In genomic region chr12:112381421-112381897, GRCh38 we compare ENCODE assay signal across 8 cellular contexts. TPM values are rescaled to one million over a fixed set of nuclear protein-coding genes. Genes with fewer than 3 reads are reported as not detected.
DNase-seq lines count a peak whose midpoint lies in the region; ATAC-seq and TF ChIP-seq lines count a peak whose summit lies in the region.

No MANE protein-coding gene starts in this region.

- no peaks in the 10 kb centered on the region for H3K27me3 Mint-ChIP-seq in endodermal cell (ENCODE audit: insufficient read depth)

- DNase-seq in Daoy (ENCODE audit: low read depth): peak; percentile 16
- DNase-seq in HPDE6-E6E7 (ENCODE audit: extremely low spot score): peak; percentile 9
- peak; percentile 59 for DNase-seq in activated CD4-positive, CD25-positive, alpha-beta regulatory T cell treated with anti-CD3 and anti-CD28 coated beads, Interleukin-2, amount 50 U/mL, for 72 hours
- peak; percentile 83 for DNase-seq in endodermal cell
- DNase-seq in myocyte (ENCODE audit: low read depth): peak; percentile 79
- no peak for DNase-seq in NCI-H1694 treated with DMSO at 0.1 percent for 48 hours (lab: John Stamatoyannopoulos, UW)

- 0 to 1% methylated on average over 1 to 35 of the region's 35 CpGs for WGBS in endodermal cell (ENCODE audit: insufficient coverage in 1 of 2, insufficient read length in 1 of 2), 2 experiments
- WGBS in urinary bladder: 16% methylated on average over 35 of the region's 35 CpGs

- H3K4me3 Mint-ChIP-seq in endodermal cell: peak overlapping the region; percentile 91

- peak; percentile 45 for ATAC-seq in GM21447 (IDR thresholded peaks at IDR 0.05; ENCODE audit: unreplicated experiment)

- H3K4me1 Mint-ChIP-seq in endodermal cell: peaks cover 12% of the 10 kb centered on the region

- H3K36me3 ChIP-seq in endodermal cell (ENCODE audit: control insufficient read depth, insufficient read depth, low read length) (no peaks in the 10 kb centered on the region), urinary bladder (ENCODE audit: insufficient read depth) (no peaks in the 10 kb centered on the region)

- H3K4me3 ChIP-seq in endodermal cell (ENCODE audit: low read length) (peak overlapping the region; percentile 89), urinary bladder (ENCODE audit: low read depth, low read length) (peak overlapping the region; percentile 98)

- H3K27ac ChIP-seq in endodermal cell (ENCODE audit: low read depth, low read length): peak overlapping the region; percentile 70
- peak overlapping the region; percentile 66 for H3K27ac ChIP-seq in urinary bladder (ENCODE audit: low read depth)

- no peaks in the 10 kb centered on the region for H3K27me3 ChIP-seq in endodermal cell (ENCODE audit: control insufficient read depth, insufficient read depth, low read length, poor library complexity, severe bottlenecking)

- peak overlapping the region; percentile 55 for H3K9ac ChIP-seq in endodermal cell (ENCODE audit: extremely low read depth, low read length, poor library complexity, severe bottlenecking)

- H3K9me3 Mint-ChIP-seq in endodermal cell: no peaks in the 10 kb centered on the region

- no peak for TF ChIP-seq CTCF in endodermal cell (conservative IDR thresholded peaks at IDR 0.05)

- peak overlapping the region; percentile 90 for H3K27ac Mint-ChIP-seq in endodermal cell

- no peaks in the 10 kb centered on the region for H3K4me1 ChIP-seq in endodermal cell (ENCODE audit: control insufficient read depth, insufficient read depth, low read length)
- H3K4me1 ChIP-seq in urinary bladder (ENCODE audit: insufficient read depth): no peaks in the 10 kb centered on the region

- peaks cover 3% of the 10 kb centered on the region for H3K36me3 Mint-ChIP-seq in endodermal cell (ENCODE audit: low read depth)

- no peaks in the 10 kb centered on the region for H3K9me3 ChIP-seq in endodermal cell (ENCODE audit: control insufficient read depth, low read length)

RNA-seq across cellular contexts. Expression of gene HECTD4, which starts 0.8 kb away (rescaled TPM):
- total RNA-seq in Daoy (2014; rRNA removed; shearing (Covaris generic)): 2.6 and 3.7 TPM in 2 replicates
- 10 to 100 TPM; 46.6 to 48.2 TPM for total RNA-seq in endodermal cell
- 26.6 TPM for polyA plus RNA-seq in endodermal cell (2013, experiment 1 of 2)
- polyA plus RNA-seq in endodermal cell (2013, experiment 2 of 2): 22.8 TPM
- total RNA-seq in myocyte: 24.9 and 26.0 TPM in 2 replicates
- 21.8 TPM for polyA plus RNA-seq in myocyte (2012)
- total RNA-seq in urinary bladder: 87.2 TPM
- 8.6 TPM for polyA plus RNA-seq in urinary bladder

RNA-seq across cellular contexts. Expression of gene RPL6, which starts 27.9 kb away (rescaled TPM):
- total RNA-seq in Daoy (2014; rRNA removed; shearing (Covaris generic)): 3,173 and 3,566 TPM in 2 replicates
- total RNA-seq in endodermal cell (1,000 to 10,000 TPM; 1,610 to 1,647 TPM), myocyte (1,709 and 1,781 TPM in 2 replicates), urinary bladder (1,317 TPM)
- polyA plus RNA-seq in endodermal cell (2013, experiment 1 of 2): 2,166 TPM
- polyA plus RNA-seq in endodermal cell (2013, experiment 2 of 2): 2,106 TPM
- polyA plus RNA-seq in myocyte (2012): 992 TPM
- 1,643 TPM for polyA plus RNA-seq in urinary bladder

RNA-seq across cellular contexts. Expression of gene PTPN11, which starts 37.3 kb away (rescaled TPM):
- 107 and 108 TPM in 2 replicates for total RNA-seq in Daoy (2014; rRNA removed; shearing (Covaris generic))
- total RNA-seq in endodermal cell: 100 to 1,000 TPM in 1 of 2 donors, 10 to 100 TPM in 1; 98.2 to 106 TPM
- polyA plus RNA-seq in endodermal cell (2013, experiment 1 of 2): 55.1 TPM
- polyA plus RNA-seq in endodermal cell (2013, experiment 2 of 2): 50.9 TPM
- 92.8 and 108 TPM in 2 replicates for total RNA-seq in myocyte
- 46.7 TPM for polyA plus RNA-seq in myocyte (2012)
- 68.2 TPM for total RNA-seq in urinary bladder
- polyA plus RNA-seq in urinary bladder: 65.7 TPM
